Comparison of ENCODE assay signal across 1 cellular context in genomic region chr13:52845334-52845761, GRCh38.
TF ChIP-seq lines count a peak whose summit lies in the region.

No MANE protein-coding gene starts in this region.

TF ChIP-seq in SK-N-SH, 30 proteins besides CTCF, POLR2A, EP300 and RAD21 (continued from another document):
- no peak for TF ChIP-seq USF2 (IDR thresholded peaks at IDR 0.05; ENCODE audit: borderline replicate concordance, low read depth, low read length)
- no peak for TF ChIP-seq FOSL2 (IDR thresholded peaks at IDR 0.05; ENCODE audit: borderline replicate concordance, low read depth)
- no peak for TF ChIP-seq SIN3A (IDR thresholded peaks at IDR 0.05; ENCODE audit: borderline replicate concordance, low read depth, low read length)
- no peak for TF ChIP-seq EZH2phosphoT487 (IDR thresholded peaks at IDR 0.05; ENCODE audit: borderline replicate concordance, low read depth)
- TF ChIP-seq FOXM1 (IDR thresholded peaks at IDR 0.05; ENCODE audit: low read depth) = no peak
- no peak for TF ChIP-seq MEF2A (IDR thresholded peaks at IDR 0.05; ENCODE audit: borderline replicate concordance, low read depth)
